In the genomic region with DNA sequence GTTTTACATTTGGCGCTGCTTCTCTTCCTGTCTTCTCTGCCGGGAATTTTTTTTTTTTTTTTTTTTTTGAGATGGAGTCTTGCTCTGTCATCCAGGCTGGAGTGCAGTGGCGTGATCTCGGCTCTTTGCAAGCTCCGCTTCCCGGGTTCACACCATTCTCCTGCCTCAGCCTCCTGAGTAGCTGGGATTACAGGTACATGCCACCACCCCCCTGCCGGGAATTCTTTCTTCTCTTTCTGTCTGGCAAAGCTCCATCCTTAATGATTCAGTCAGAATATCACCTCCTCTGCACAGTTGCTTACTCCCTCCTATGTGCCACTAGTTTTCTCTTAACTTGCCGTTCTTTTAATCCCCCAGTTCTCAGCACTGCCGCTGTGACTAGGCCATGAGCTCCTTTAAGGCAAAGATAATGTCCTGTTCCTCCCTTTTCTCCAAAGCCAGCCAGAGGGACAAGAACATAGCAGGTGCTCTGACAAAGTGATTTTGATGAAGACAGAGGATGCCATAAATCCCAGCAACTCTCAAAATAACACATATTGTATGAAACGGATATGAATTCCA, we compare ENCODE assay signal across 15 cellular contexts.
DNase-seq lines count a peak whose midpoint lies in the region; ATAC-seq and TF ChIP-seq lines count a peak whose summit lies in the region.
"Had no signal": no experiment of that assay in that cellular context is flagged by ENCODE, and none has a peak within 500 bp of the region (broad histone marks: within the 10 kb centered on the region; RNA-seq: fewer than 3 reads in every experiment).

No MANE protein-coding gene starts in this region.

- no peaks in the 10 kb centered on the region for H3K36me3 ChIP-seq in breast epithelium
- H3K36me3 ChIP-seq in testis (ENCODE audit: low read depth, missing control alignments) = no peaks in the 10 kb centered on the region
- H3K36me3 ChIP-seq: BLaER1, HAP-1 had no signal

- TF ChIP-seq CTCF in MCF 10A (IDR thresholded peaks at IDR 0.05; ENCODE audit: unreplicated experiment) (no peak), breast epithelium (IDR thresholded peaks at IDR 0.05) (no peak), testis (IDR thresholded peaks at IDR 0.05) (no peak)

- no peaks in the 10 kb centered on the region for H3K9me3 ChIP-seq in breast epithelium
- no peaks in the 10 kb centered on the region for H3K9me3 ChIP-seq in testis
- H3K9me3 ChIP-seq: BLaER1, Caco-2, HAP-1 had no signal

- POLR2A ChIA-PET in MCF 10A (lab: Yijun Ruan, JAX) = interaction anchor here (0.7 kb wide), 1 partner anchor 996 kb away, joined by 3 read pairs; no protein-coding TSS in a partner anchor

- H3K4me1 ChIP-seq in breast epithelium (no peaks in the 10 kb centered on the region), testis (no peaks in the 10 kb centered on the region)
- H3K4me1 ChIP-seq: BLaER1, Caco-2, HAP-1 had no signal

- H3K27ac ChIP-seq in breast epithelium (no peak overlapping the region), testis (no peak overlapping the region)
- H3K27ac ChIP-seq: BLaER1 had no signal

- peaks cover 24% of the 10 kb centered on the region for H3K4me1 Mint-ChIP-seq in MCF 10A (ENCODE audit: insufficient read depth, unreplicated experiment)
- H3K4me1 Mint-ChIP-seq: CD8-positive, alpha-beta memory T cell had no signal

- peaks cover 4% of the 10 kb centered on the region for H3K36me3 Mint-ChIP-seq in MCF 10A (ENCODE audit: insufficient read depth, unreplicated experiment)
- H3K36me3 Mint-ChIP-seq: CD8-positive, alpha-beta memory T cell had no signal

- intact Hi-C loops in MCF 10A (cut with micrococcal nuclease) (no loop called here), breast epithelium (cut with DNase I; ENCODE audit: low total_unique reads) (no loop called here), head of caudate nucleus (cut with DNase I) (no loop called here), testis (cut with DNase I; ENCODE audit: low total_unique reads) (no loop called here)

- CTCF ChIA-PET in MCF 10A (lab: Yijun Ruan, JAX) = interaction anchor here (0.6 to 0.7 kb wide), 3 partner anchors 16 to 1068 kb away, joined by 3 read pairs; no protein-coding TSS in a partner anchor

- no peak overlapping the region for H3K4me3 ChIP-seq in breast epithelium
- no peak overlapping the region for H3K4me3 ChIP-seq in testis
- H3K4me3 ChIP-seq: BLaER1, HAP-1 had no signal

- H3K27ac Mint-ChIP-seq in MCF 10A (ENCODE audit: low read depth, unreplicated experiment) = no peak overlapping the region
- H3K27ac Mint-ChIP-seq: CD8-positive, alpha-beta memory T cell had no signal

- no peaks in the 10 kb centered on the region for H3K9me3 Mint-ChIP-seq in MCF 10A (ENCODE audit: unreplicated experiment)

- no peak for TF ChIP-seq POLR2A in breast epithelium (IDR thresholded peaks at IDR 0.05)
- TF ChIP-seq POLR2A in testis (IDR thresholded peaks at IDR 0.05) = no peak

- no TSS peak for BruUV-seq in MCF 10A (replicated peaks; lab: Mats Ljungman, UMichigan)

- no peak overlapping the region for H3K4me3 Mint-ChIP-seq in MCF 10A (ENCODE audit: unreplicated experiment)
- H3K4me3 Mint-ChIP-seq: CD8-positive, alpha-beta memory T cell had no signal

- DNase-seq in MCF 10A (ENCODE audit: unreplicated experiment) (peak; percentile 22), breast epithelium (ENCODE audit: low spot score in 2 of 2) (no peak), head of caudate nucleus (peak in 30 of 42 donors; percentile 4 to 65 (median 26)), putamen (ENCODE audit: low spot score) (peak; percentile 18), testis (no peak)
- DNase-seq in activated effector memory CD4-positive, alpha-beta T cell treated with Interleukin-2 at 50 U/mL for 16 hours = no peak
- DNase-seq: 8988T; AML-193; Caco-2; CD8-positive, alpha-beta memory T cell; DMS53; GF-D8 had no signal

- H3K27me3 Mint-ChIP-seq in MCF 10A (ENCODE audit: insufficient read depth, unreplicated experiment) = no peaks in the 10 kb centered on the region

- no peak for ATAC-seq in HG03521 (IDR thresholded peaks at IDR 0.05; ENCODE audit: unreplicated experiment)

- H3K27me3 ChIP-seq in breast epithelium (no peaks in the 10 kb centered on the region), testis (no peaks in the 10 kb centered on the region)
- H3K27me3 ChIP-seq: BLaER1 had no signal

- WGBS in testis, 2 donors = 76 to 85% methylated on average over 10 of the region's 10 CpGs

Comparison
In these comparisons a context has a peak if more than half of its experiments do, and no peak if none do; other contexts are left out.
1. DNase-seq: peak in MCF 10A (single experiment), head of caudate nucleus (30 of 42) and putamen (single experiment); none in breast epithelium (0 of 2), testis (single experiment) and activated effector memory CD4-positive, alpha-beta T cell treated with Interleukin-2 at 50 U/mL for 16 hours (single experiment).